ENCODE assay signal across 23 cellular contexts in genomic region chr10:119493155-119493554, GRCh38. TPM values are rescaled to one million over a fixed set of nuclear protein-coding genes. Genes with fewer than 3 reads are reported as not detected.
A peak's percentile ranks its signal among the peaks of the same experiment; 100 is the strongest.
DNase-seq lines count a peak whose midpoint lies in the region; ATAC-seq and TF ChIP-seq lines count a peak whose summit lies in the region.
"Had no signal": no experiment of that assay in that cellular context is flagged by ENCODE, and none has a peak within 500 bp of the region (broad histone marks: within the 10 kb centered on the region; RNA-seq: fewer than 3 reads in every experiment).

No MANE protein-coding gene starts in this region.

- no peak for TF ChIP-seq EP300 in suprapubic skin (IDR thresholded peaks at IDR 0.05)

- ATAC-seq in CD4-positive, CD25-positive, alpha-beta regulatory T cell (ENCODE audit: low read depth in 2 of 2), result no peak
- ATAC-seq in CD8-positive, alpha-beta T cell, result no peak
- no peak for ATAC-seq in activated CD8-positive, alpha-beta T cell treated with anti-CD3 and anti-CD28 coated beads for 36 hours
- ATAC-seq in natural killer cell, result no peak
- ATAC-seq in sciatic nerve, result no peak
- ATAC-seq in HG03097 (IDR thresholded peaks at IDR 0.05; ENCODE audit: low FRiP score, unreplicated experiment), result no peak
- ATAC-seq: gastrocnemius medialis, left cardiac atrium had no signal

- no peak overlapping the region for H3K4me3 ChIP-seq in CD4-positive, CD25-positive, alpha-beta regulatory T cell (ENCODE audit: low read depth, low read length)
- H3K4me3 ChIP-seq in CD8-positive, alpha-beta T cell (ENCODE audit: low read depth, low read length), result no peak overlapping the region
- no peak overlapping the region for H3K4me3 ChIP-seq in suprapubic skin
- H3K4me3 ChIP-seq: gastrocnemius medialis, SJCRH30 had no signal

- TF ChIP-seq CTCF in CD8-positive, alpha-beta T cell (IDR thresholded peaks at IDR 0.05), result no peak
- no peak for TF ChIP-seq CTCF in activated CD8-positive, alpha-beta T cell treated with anti-CD3 and anti-CD28 coated beads for 36 hours (IDR thresholded peaks at IDR 0.05)
- TF ChIP-seq CTCF in natural killer cell (IDR thresholded peaks at IDR 0.05), result no peak
- no peak for TF ChIP-seq CTCF in suprapubic skin (IDR thresholded peaks at IDR 0.05)

- WGBS in suprapubic skin, result 80% methylated on average over 11 of the region's 11 CpGs

- no peak for DNase-seq in CD4-positive, CD25-positive, alpha-beta regulatory T cell
- no peak for DNase-seq in CD8-positive, alpha-beta T cell
- DNase-seq in activated CD8-positive, alpha-beta T cell treated with anti-CD3 and anti-CD28 coated beads for 36 hours, result no peak
- no peak for DNase-seq in natural killer cell
- no peak for DNase-seq in suprapubic skin (ENCODE audit: low spot score in 2 of 2)
- DNase-seq in sciatic nerve (ENCODE audit: low spot score), result no peak
- DNase-seq: activated B cell treated with CpG ODN at 0.5 μM for 24 hours; anterior cingulate cortex; Calu3; central memory CD4-positive, alpha-beta T cell; gastrocnemius medialis; HFFc6; left cardiac atrium; mesendoderm; NCI-H1417 treated with DMSO at 0.1 percent for 48 hours; NCI-H526; SJCRH30; stimulated activated CD4-positive, alpha-beta T cell treated with anti-CD3 and anti-CD28 coated beads, Interleukin-2, amount 100 ng/mL, for 48 hours; substantia nigra had no signal

- no peaks in the 10 kb centered on the region for H3K9me3 Mint-ChIP-seq in CD4-positive, CD25-positive, alpha-beta regulatory T cell
- H3K9me3 Mint-ChIP-seq in CD8-positive, alpha-beta T cell, result no peaks in the 10 kb centered on the region
- H3K9me3 Mint-ChIP-seq in activated CD8-positive, alpha-beta T cell treated with anti-CD3 and anti-CD28 coated beads for 36 hours, result no peaks in the 10 kb centered on the region
- H3K9me3 Mint-ChIP-seq in natural killer cell, result no peaks in the 10 kb centered on the region
- H3K9me3 Mint-ChIP-seq: activated B cell treated with CpG ODN at 0.5 μM for 24 hours, HFFc6, IgD-negative memory B cell, nephron had no signal

- no peak for TF ChIP-seq POLR2A in suprapubic skin (IDR thresholded peaks at IDR 0.05)

- H3K27ac Mint-ChIP-seq in CD4-positive, CD25-positive, alpha-beta regulatory T cell, result peak overlapping the region; percentile 80 to 90 (median 86)
- H3K27ac Mint-ChIP-seq in CD8-positive, alpha-beta T cell, result peak overlapping the region; percentile 83
- peak overlapping the region; percentile 83 for H3K27ac Mint-ChIP-seq in activated CD8-positive, alpha-beta T cell treated with anti-CD3 and anti-CD28 coated beads for 36 hours
- peak overlapping the region in 1 of 2 donors; percentile 70 for H3K27ac Mint-ChIP-seq in natural killer cell
- H3K27ac Mint-ChIP-seq: activated B cell treated with CpG ODN at 0.5 μM for 24 hours, IgD-negative memory B cell had no signal

- peak overlapping the region in 2 of 4 donors; percentile 48 for H3K4me3 Mint-ChIP-seq in CD4-positive, CD25-positive, alpha-beta regulatory T cell
- H3K4me3 Mint-ChIP-seq in CD8-positive, alpha-beta T cell, result no peak overlapping the region
- H3K4me3 Mint-ChIP-seq in activated CD8-positive, alpha-beta T cell treated with anti-CD3 and anti-CD28 coated beads for 36 hours, result peak overlapping the region; percentile 9
- H3K4me3 Mint-ChIP-seq in natural killer cell, result peak overlapping the region; percentile 6
- H3K4me3 Mint-ChIP-seq: activated B cell treated with CpG ODN at 0.5 μM for 24 hours, HFFc6, nephron had no signal

- H3K4me1 Mint-ChIP-seq in CD4-positive, CD25-positive, alpha-beta regulatory T cell, result peaks cover 9 to 74% (median 37%) of the 10 kb centered on the region in 4 donors
- H3K4me1 Mint-ChIP-seq in CD8-positive, alpha-beta T cell (ENCODE audit: low read depth), result peaks cover 72% of the 10 kb centered on the region
- H3K4me1 Mint-ChIP-seq in activated CD8-positive, alpha-beta T cell treated with anti-CD3 and anti-CD28 coated beads for 36 hours (ENCODE audit: low read depth), result peaks cover 77% of the 10 kb centered on the region
- peaks cover 19 to 30% of the 10 kb centered on the region in 2 donors for H3K4me1 Mint-ChIP-seq in natural killer cell

- no peaks in the 10 kb centered on the region for H3K9me3 ChIP-seq in CD4-positive, CD25-positive, alpha-beta regulatory T cell (ENCODE audit: control insufficient read depth in 2 of 2, low read length in 2 of 2)
- H3K9me3 ChIP-seq in CD8-positive, alpha-beta T cell (ENCODE audit: low read length), result no peaks in the 10 kb centered on the region
- H3K9me3 ChIP-seq in suprapubic skin, result no peaks in the 10 kb centered on the region
- H3K9me3 ChIP-seq: gastrocnemius medialis, SJCRH30 had no signal

- H3K36me3 ChIP-seq in CD4-positive, CD25-positive, alpha-beta regulatory T cell (ENCODE audit: control insufficient read depth, insufficient read depth, low read length), result no peaks in the 10 kb centered on the region
- no peaks in the 10 kb centered on the region for H3K36me3 ChIP-seq in CD8-positive, alpha-beta T cell (ENCODE audit: insufficient read depth, low read length)
- H3K36me3 ChIP-seq in suprapubic skin, result no peaks in the 10 kb centered on the region
- H3K36me3 ChIP-seq: gastrocnemius medialis, SJCRH30 had no signal

- H3K4me1 ChIP-seq in CD4-positive, CD25-positive, alpha-beta regulatory T cell (ENCODE audit: control insufficient read depth, insufficient read depth, low read length, poor library complexity, severe bottlenecking), result peaks cover 40% of the 10 kb centered on the region
- peaks cover 80% of the 10 kb centered on the region for H3K4me1 ChIP-seq in CD8-positive, alpha-beta T cell (ENCODE audit: insufficient read depth, low read length)
- peaks cover 17% of the 10 kb centered on the region for H3K4me1 ChIP-seq in suprapubic skin
- H3K4me1 ChIP-seq: SJCRH30 had no signal

- POLR2A ChIA-PET in CD8-positive, alpha-beta T cell (lab: Charles Lee), result no interaction called here
- POLR2A ChIA-PET in activated CD8-positive, alpha-beta T cell treated with anti-CD3 and anti-CD28 coated beads for 36 hours (lab: Charles Lee), result interaction anchor here (0.9 to 2.1 kb wide), 3 partner anchors 9 to 281 kb away, joined by 3 to 6 read pairs (median 4); partner anchors contain the start of gene RGS10

- no peaks in the 10 kb centered on the region for H3K27me3 ChIP-seq in CD4-positive, CD25-positive, alpha-beta regulatory T cell (ENCODE audit: control insufficient read depth, insufficient read depth, low read length)
- H3K27me3 ChIP-seq in CD8-positive, alpha-beta T cell (ENCODE audit: insufficient read depth, low read length), result no peaks in the 10 kb centered on the region
- H3K27me3 ChIP-seq in suprapubic skin, result no peaks in the 10 kb centered on the region
- H3K27me3 ChIP-seq: gastrocnemius medialis had no signal

- peak overlapping the region; percentile 66 for H3K27ac ChIP-seq in CD4-positive, CD25-positive, alpha-beta regulatory T cell (ENCODE audit: insufficient read depth, low read length, poor library complexity, severe bottlenecking)
- no peak overlapping the region for H3K27ac ChIP-seq in CD8-positive, alpha-beta T cell (ENCODE audit: low read depth, low read length)
- no peak overlapping the region for H3K27ac ChIP-seq in suprapubic skin
- H3K27ac ChIP-seq: gastrocnemius medialis, HL-60, SJCRH30 had no signal

- peaks cover 7% of the 10 kb centered on the region for H3K36me3 Mint-ChIP-seq in CD4-positive, CD25-positive, alpha-beta regulatory T cell
- peaks cover 9% of the 10 kb centered on the region for H3K36me3 Mint-ChIP-seq in CD8-positive, alpha-beta T cell
- H3K36me3 Mint-ChIP-seq in activated CD8-positive, alpha-beta T cell treated with anti-CD3 and anti-CD28 coated beads for 36 hours (ENCODE audit: low read depth), result peaks cover 9% of the 10 kb centered on the region
- H3K36me3 Mint-ChIP-seq in natural killer cell, result no peaks in the 10 kb centered on the region
- H3K36me3 Mint-ChIP-seq: IgD-negative memory B cell had no signal

- intact Hi-C loops in CD8-positive, alpha-beta T cell (cut with DNase I, micrococcal nuclease), result no loop called here
- intact Hi-C loops in activated CD8-positive, alpha-beta T cell treated with anti-CD3 and anti-CD28 coated beads for 36 hours (cut with micrococcal nuclease), result no loop called here
- intact Hi-C loops in natural killer cell (cut with micrococcal nuclease), result no loop called here
- intact Hi-C loops in sciatic nerve (cut with DNase I), result loop anchor here (1.0 kb wide), 1 partner anchor 41 kb away; no protein-coding TSS in a partner anchor

- no peaks in the 10 kb centered on the region for H3K27me3 Mint-ChIP-seq in CD4-positive, CD25-positive, alpha-beta regulatory T cell
- H3K27me3 Mint-ChIP-seq in CD8-positive, alpha-beta T cell (ENCODE audit: low read depth), result no peaks in the 10 kb centered on the region
- H3K27me3 Mint-ChIP-seq in activated CD8-positive, alpha-beta T cell treated with anti-CD3 and anti-CD28 coated beads for 36 hours, result no peaks in the 10 kb centered on the region
- H3K27me3 Mint-ChIP-seq in natural killer cell (ENCODE audit: low read depth in 2 of 2), result no peaks in the 10 kb centered on the region
- H3K27me3 Mint-ChIP-seq: activated B cell treated with CpG ODN at 0.5 μM for 24 hours, IgD-negative memory B cell had no signal

- CTCF ChIA-PET in CD8-positive, alpha-beta T cell (lab: Charles Lee), result interaction anchor here (0.7 to 2.1 kb wide), 6 partner anchors 15 to 294 kb away, joined by 3 to 10 read pairs (median 3); partner anchors contain the start of gene RGS10
- CTCF ChIA-PET in activated CD8-positive, alpha-beta T cell treated with anti-CD3 and anti-CD28 coated beads for 36 hours (lab: Charles Lee), result interaction anchor here (1.1 to 2.2 kb wide), 4 partner anchors 48 to 286 kb away, joined by 3 to 10 read pairs (median 5); partner anchors contain the start of gene GRK5

RNA-seq across cellular contexts. Expression of gene RGS10, which starts 49.4 kb away (rescaled TPM):
- total RNA-seq in CD4-positive, CD25-positive, alpha-beta regulatory T cell, result 85.7 TPM
- 100 to 1,000 TPM; 165 to 188 (median 183) TPM for polyA plus RNA-seq in CD4-positive, CD25-positive, alpha-beta regulatory T cell
- total RNA-seq in CD8-positive, alpha-beta T cell, result 100 to 1,000 TPM; 145 to 152 TPM
- total RNA-seq in activated CD8-positive, alpha-beta T cell treated with anti-CD3 and anti-CD28 coated beads for 36 hours, result 100 to 1,000 TPM; 207 to 220 TPM
- total RNA-seq in natural killer cell, result 10 to 100 TPM; 13.5 to 25.7 (median 21.4) TPM
- 10 to 100 TPM; 15.2 to 27.0 (median 23.0) TPM for total RNA-seq in suprapubic skin
- total RNA-seq in sciatic nerve, result 30.0 TPM
- total RNA-seq: SJCRH30 had no signal
